In the genomic region with DNA sequence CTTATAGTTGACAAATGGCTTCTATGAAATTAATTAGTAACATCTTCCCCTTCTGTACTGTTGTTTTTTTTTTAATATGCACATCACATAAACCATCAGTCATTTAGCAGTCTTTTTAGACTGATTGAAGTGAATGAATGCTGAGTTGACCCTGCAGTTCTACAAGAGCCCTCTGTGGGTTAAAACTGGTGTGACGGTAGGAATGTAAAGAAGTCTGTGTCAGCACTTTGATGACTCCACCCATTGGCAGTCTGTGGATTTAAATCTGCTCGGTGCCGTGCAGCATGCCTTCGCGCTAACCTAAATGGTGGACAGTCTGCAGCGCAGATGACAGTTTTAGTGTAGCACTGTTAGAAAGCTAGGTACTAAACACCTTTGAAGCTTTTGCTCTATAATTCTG, we compare ENCODE assay signal across 9 cellular contexts. TPM values are rescaled to one million over a fixed set of nuclear protein-coding genes. Genes with fewer than 3 reads are reported as not detected.
DNase-seq lines count a peak whose midpoint lies in the region; ATAC-seq and TF ChIP-seq lines count a peak whose summit lies in the region.
"Had no signal": no experiment of that assay in that cellular context is flagged by ENCODE, and none has a peak within 500 bp of the region (broad histone marks: within the 10 kb centered on the region; RNA-seq: fewer than 3 reads in every experiment).

No MANE protein-coding gene starts in this region.

- H3K36me3 Mint-ChIP-seq in T-helper 2 cell treated with Interferon-gamma antibody and Interleukin-4, amounts not matched to agents 5 μg/mL and 100 μg/mL, for 36 hours (ENCODE audit: low read depth), result peaks cover 28% of the 10 kb centered on the region

- intact Hi-C loops in stomach (cut with DNase I; ENCODE audit: low total_unique reads), result no loop called here

- peaks cover 28% of the 10 kb centered on the region for H3K4me1 Mint-ChIP-seq in T-helper 2 cell treated with Interferon-gamma antibody and Interleukin-4, amounts not matched to agents 5 μg/mL and 100 μg/mL, for 36 hours (ENCODE audit: low read depth)

- H3K9me3 ChIP-seq in BE2C, result peaks cover 4% of the 10 kb centered on the region; the same call in 1 of the 2 replicates
- no peaks in the 10 kb centered on the region for H3K9me3 ChIP-seq in stomach

- H3K27ac ChIP-seq in stomach, result no peak overlapping the region

- peak; percentile 28; the same call in 1 of the 2 replicates for TF ChIP-seq CTCF in BE2C (IDR thresholded peaks at IDR 0.05; ENCODE audit: low read depth, low read length)
- peak; percentile 28 for TF ChIP-seq CTCF in GM12873 (IDR thresholded peaks at IDR 0.05; ENCODE audit: insufficient read depth, low read depth, low read length, missing control alignments)
- TF ChIP-seq CTCF in stomach (IDR thresholded peaks at IDR 0.05), result peak in 1 of 7 experiments; percentile 19

- H3K4me1 ChIP-seq in BE2C, result no peaks in the 10 kb centered on the region
- peaks cover 26 to 64% (median 42%) of the 10 kb centered on the region in 4 donors for H3K4me1 ChIP-seq in stomach

- no peak for TF ChIP-seq EP300 in stomach (IDR thresholded peaks at IDR 0.05)

- H3K9me3 Mint-ChIP-seq in T-helper 2 cell treated with Interferon-gamma antibody and Interleukin-4, amounts not matched to agents 5 μg/mL and 100 μg/mL, for 36 hours, result no peaks in the 10 kb centered on the region

- no peak for DNase-seq in BE2C
- DNase-seq in T-helper 2 cell treated with Interferon-gamma antibody and Interleukin-4, amounts not matched to agents 5 μg/mL and 100 μg/mL, for 36 hours (ENCODE audit: low spot score), result no peak
- DNase-seq in hepatic stellate cell (ENCODE audit: low spot score), result peak; percentile 44
- no peak for DNase-seq in NCI-H774 (lab: John Stamatoyannopoulos, UW)
- no peak for DNase-seq in stomach

- H3K36me3 ChIP-seq in BE2C (peaks cover 41% of the 10 kb centered on the region), stomach (peaks cover 5 to 8% (median 7%) of the 10 kb centered on the region in 4 donors)

- H3K4me3 Mint-ChIP-seq in T-helper 2 cell treated with Interferon-gamma antibody and Interleukin-4, amounts not matched to agents 5 μg/mL and 100 μg/mL, for 36 hours, result peak overlapping the region; percentile 71

- WGBS in stomach, 5 donors, result 21 to 29% (median 27%) methylated on average over 6 of the region's 6 CpGs

- peak overlapping the region; percentile 74 for H3K27ac Mint-ChIP-seq in T-helper 2 cell treated with Interferon-gamma antibody and Interleukin-4, amounts not matched to agents 5 μg/mL and 100 μg/mL, for 36 hours

- no peaks in the 10 kb centered on the region for H3K27me3 ChIP-seq in BE2C
- no peaks in the 10 kb centered on the region for H3K27me3 ChIP-seq in stomach

- no peak for TF ChIP-seq POLR2A in stomach (IDR thresholded peaks at IDR 0.05)

- ATAC-seq in GM21528 (IDR thresholded peaks at IDR 0.05; ENCODE audit: low FRiP score, unreplicated experiment), result no peak
- ATAC-seq in HG03095 (IDR thresholded peaks at IDR 0.05; ENCODE audit: unreplicated experiment), result no peak

- no peaks in the 10 kb centered on the region for H3K27me3 Mint-ChIP-seq in T-helper 2 cell treated with Interferon-gamma antibody and Interleukin-4, amounts not matched to agents 5 μg/mL and 100 μg/mL, for 36 hours (ENCODE audit: low read depth)

- H3K4me3 ChIP-seq in BE2C (ENCODE audit: low read depth, low read length) (no peak overlapping the region), stomach (no peak overlapping the region)
- H3K4me3 ChIP-seq: lung had no signal

RNA-seq across cellular contexts. Expression of gene GTF3C4, which starts 3.1 kb away (rescaled TPM):
- polyA plus RNA-seq in BE2C (2012; ENCODE audit: insufficient read depth, insufficient read length, low read depth), result 19.5 TPM
- 10 to 100 TPM; 10.4 to 68.8 (median 13.4) TPM for total RNA-seq in stomach
- 1 to 10 TPM; 2.6 to 4.4 (median 2.7) TPM for polyA plus RNA-seq in stomach

RNA-seq across cellular contexts. Expression of gene DDX31, which starts 3.6 kb away (rescaled TPM):
- 44.2 TPM for polyA plus RNA-seq in BE2C (2012; ENCODE audit: insufficient read depth, insufficient read length, low read depth)
- total RNA-seq in stomach, result 10 to 100 TPM in 2 of 5 donors, 1 to 10 TPM in 3; 4.1 to 26.8 (median 9.8) TPM
- 1 to 10 TPM; 3.1 to 7.3 (median 3.2) TPM for polyA plus RNA-seq in stomach
